Comparison of ENCODE assay signal across 8 cellular contexts in genomic region chr3:152356870-152357276, GRCh38.
DNase-seq lines count a peak whose midpoint lies in the region; ATAC-seq lines count a peak whose summit lies in the region.

No MANE protein-coding gene starts in this region.

- ATAC-seq in GM18508 (IDR thresholded peaks at IDR 0.05; ENCODE audit: insufficient read depth, unreplicated experiment): peak; percentile 71
- peak; percentile 66 for ATAC-seq in GM21390 (IDR thresholded peaks at IDR 0.05; ENCODE audit: unreplicated experiment)
- peak; percentile 68 for ATAC-seq in HG03196 (IDR thresholded peaks at IDR 0.05; ENCODE audit: unreplicated experiment)

- peak; percentile 35 for DNase-seq in myocyte (ENCODE audit: low read depth)
- DNase-seq in DMS79 (lab: John Stamatoyannopoulos, UW): no peak
- DNase-seq in DMS 273 (lab: John Stamatoyannopoulos, UW; ENCODE audit: unreplicated experiment): no peak
- DNase-seq in C1 segment of cervical spinal cord (lab: John Stamatoyannopoulos, UW): no peak
- DNase-seq in activated CD4-positive, alpha-beta T cell treated with anti-CD3 and anti-CD28 coated beads, Interleukin-2, amount 50 U/mL, for 1 hour: no peak
